Comparison of ENCODE assay signal across 8 cellular contexts in genomic region chr9:93095205-93096130, GRCh38. TPM values are rescaled to one million over a fixed set of nuclear protein-coding genes. Genes with fewer than 3 reads are reported as not detected.
DNase-seq lines count a peak whose midpoint lies in the region; ATAC-seq, FAIRE-seq and TF ChIP-seq lines count a peak whose summit lies in the region.

No MANE protein-coding gene starts in this region.

- H3K36me3 ChIP-seq in HepG2 (replicated peaks in 1 of 2; ENCODE audit: control insufficient read depth in 1 of 2, insufficient read depth in 2 of 2, low read length in 2 of 2) = no peaks in the 10 kb centered on the region

- H3K4me1 ChIP-seq in HepG2 (ENCODE audit: insufficient read depth, low read length) = peaks cover 71% of the 10 kb centered on the region

- peak in 1 of 2 experiments; percentile 36; a peak in 2 of 4 replicates for TF ChIP-seq POLR2A in HepG2 (IDR thresholded peaks at IDR 0.05; ENCODE audit: insufficient read depth in 1 of 2, low read depth in 2 of 2, low read length in 2 of 2)

- in situ Hi-C loops in HepG2 (cut with HindIII; ENCODE audit: extremely low pct_ligation_motif_present, low pct_unique_long_range_greater_than_20kb) = no loop called here

- TF ChIP-seq RAD21 in HepG2 (CRISPR knock-in tag; IDR thresholded peaks at IDR 0.05) = 0 out of 2 replicates have a peak, but pooled peaks have one; percentile 11

- no peak for TF ChIP-seq CTCF in HepG2 (CRISPR knock-in tag; IDR thresholded peaks at IDR 0.05)

- FAIRE-seq in HepG2 (lab: Jason Lieb, UNC) = no peak

- WGBS in HepG2 (ENCODE audit: low lambda C conversion rate) = 1% methylated on average over 39 of the region's 95 CpGs

- BruUV-seq in HepG2 (replicated peaks; lab: Mats Ljungman, UMichigan) = no TSS peak

- H3K4me3 ChIP-seq in HepG2 (replicated peaks in 1 of 3; ENCODE audit: insufficient read depth in 1 of 3, low read depth in 2 of 3, low read length in 3 of 3) = peak overlapping the region; percentile 80 to 91 (median 90)

- TF ChIP-seq EP300 in HepG2 (IDR thresholded peaks at IDR 0.05; ENCODE audit: low read depth in 2 of 2, low read length in 2 of 2) (no peak; a peak in 2 of 4 replicates), HepG2 (CRISPR knock-in tag; IDR thresholded peaks at IDR 0.05; ENCODE audit: borderline replicate concordance) (no peak)

- peak; percentile 67 for ATAC-seq in GM19397 (IDR thresholded peaks at IDR 0.05; ENCODE audit: unreplicated experiment)
- peak; percentile 39 for ATAC-seq in HG03558 (IDR thresholded peaks at IDR 0.05; ENCODE audit: extremely low read depth, unreplicated experiment)
- ATAC-seq in HepG2 = peak; percentile 83

- DNase-seq in CD1c-positive myeloid dendritic cell (ENCODE audit: extremely low spot score) (peak; percentile 100), NCI-H748 (lab: John Stamatoyannopoulos, UW; ENCODE audit: unreplicated experiment) (peak; percentile 99), dedifferentiated amniotic fluid mesenchymal stem cell (ENCODE audit: extremely low spot score) (peak; percentile 98), HepG2 (ENCODE audit: low spot score) (peak; percentile 95)
- peak; percentile 70 to 100 for DNase-seq in activated CD4-positive, alpha-beta T cell treated with anti-CD3 and anti-CD28 coated beads, Interleukin-2, amount 50 U/mL, for 24 hours (ENCODE audit: low read depth in 1 of 2, low spot score in 1 of 2)
- peak; percentile 100 for DNase-seq in stimulated activated CD4-positive, alpha-beta T cell treated with anti-CD3 and anti-CD28 coated beads, Interleukin-2, amount 100 ng/mL, for 4 hours (ENCODE audit: low read depth)

- intact Hi-C loops in HepG2 (cut with micrococcal nuclease; ENCODE audit: unreplicated experiment) = loop anchor here (1.0 kb wide), 1 partner anchor 33 kb away; no protein-coding TSS in a partner anchor

- peaks cover 18% of the 10 kb centered on the region for H3K79me2 ChIP-seq in HepG2 (ENCODE audit: insufficient read depth, low read length)

- peak overlapping the region; percentile 79 for H3K9ac ChIP-seq in HepG2 (ENCODE audit: insufficient read depth, low read depth, low read length)

- peak overlapping the region; percentile 82 for H3K4me2 ChIP-seq in HepG2 (ENCODE audit: low read depth, low read length)

- CTCF ChIA-PET in HepG2 (lab: Yijun Ruan, JAX; ENCODE audit: low intra/inter-chr PET ratio, low total read pairs) = no interaction called here

- no peaks in the 10 kb centered on the region; the same call in 1 of the 2 replicates for H4K20me1 ChIP-seq in HepG2 (ENCODE audit: insufficient read depth, low read length)

- peak overlapping the region; percentile 73 for H3K27ac ChIP-seq in HepG2 (ENCODE audit: extremely low read length, insufficient read depth, low read length)

- POLR2A ChIA-PET in HepG2 (lab: Yijun Ruan, JAX) = interaction anchor here (0.6 to 3.4 kb wide), 9 partner anchors 10 to 62 kb away, joined by 3 to 21 read pairs (median 4); partner anchors contain the start of gene NINJ1

- H3K9me3 ChIP-seq in HepG2 (ENCODE audit: low read length) = no peaks in the 10 kb centered on the region

- H3K27me3 ChIP-seq in HepG2 (ENCODE audit: control insufficient read depth in 1 of 2, insufficient read depth in 2 of 2, low read length in 2 of 2) = no peaks in the 10 kb centered on the region; a peak in 1 of 5 replicates

- H2AFZ ChIP-seq in HepG2 (ENCODE audit: low read length) = no peak overlapping the region

TF ChIP-seq in HepG2, 621 proteins besides CTCF, POLR2A, EP300 and RAD21 (continues in another document):
- peak; percentile 64 for TF ChIP-seq PHF20 (CRISPR knock-in tag; IDR thresholded peaks at IDR 0.05)

RNA-seq across cellular contexts. Expression of gene CARD19, which starts 0.5 kb away (rescaled TPM):
- total RNA-seq in HepG2 (2016; rRNA removed; fragmentation: Illumina TruSeq; extraction: Trizol) = 15.2 and 18.4 TPM in 2 replicates
- 15.8 and 20.2 TPM in 2 replicates for total RNA-seq in HepG2 (2016; cell fraction: cytosol; rRNA removed; fragmentation: Illumina TruSeq; extraction: Trizol; ENCODE audit: low read depth)
- total RNA-seq in HepG2 (2016; cell fraction: insoluble cytoplasmic fraction; rRNA removed; fragmentation: Illumina TruSeq; extraction: Trizol) = 18.6 and 20.5 TPM in 2 replicates
- total RNA-seq in HepG2 (2016; cell fraction: membrane; rRNA removed; fragmentation: Illumina TruSeq; extraction: Trizol) = 17.3 and 29.5 TPM in 2 replicates
- total RNA-seq in HepG2 (2016; cell fraction: nucleus; rRNA removed; fragmentation: Illumina TruSeq; extraction: Trizol) = 8.3 and 12.2 TPM in 2 replicates
- polyA plus RNA-seq in HepG2 (2011; rRNA removed) = 47.2 and 62.0 TPM in 2 replicates
- polyA plus RNA-seq in HepG2 (2011; cell fraction: cytosol; rRNA removed) = 33.8 and 73.1 TPM in 2 replicates
- polyA plus RNA-seq in HepG2 (2011; cell fraction: nucleus; rRNA removed) = 101 and 106 TPM in 2 replicates
- polyA plus RNA-seq in HepG2 (2012) = 14.6 TPM in 2 replicates
- 16.0 and 27.0 TPM in 2 replicates for polyA plus RNA-seq in HepG2 (2016; cell fraction: cytosol; fragmentation: Illumina TruSeq; extraction: Trizol; ENCODE audit: low read depth)
- 14.7 and 18.5 TPM in 2 replicates for polyA plus RNA-seq in HepG2 (2016; cell fraction: insoluble cytoplasmic fraction; fragmentation: Illumina TruSeq; extraction: Trizol; ENCODE audit: low read depth)
- polyA plus RNA-seq in HepG2 (2016; cell fraction: membrane; fragmentation: Illumina TruSeq; extraction: Trizol; ENCODE audit: low read depth) = 13.4 and 18.5 TPM in 2 replicates
- polyA plus RNA-seq in HepG2 (2016; cell fraction: nucleus; fragmentation: Illumina TruSeq; extraction: Trizol; ENCODE audit: insufficient read depth, low read depth) = 25.1 and 25.9 TPM in 2 replicates
- 11.5 and 28.1 TPM in 2 replicates for polyA minus RNA-seq in HepG2 (2011; rRNA and poly(A)+ RNA removed; ENCODE audit: low replicate concordance)
- 14.0 and 17.6 TPM in 2 replicates for polyA minus RNA-seq in HepG2 (2011; cell fraction: cytosol; rRNA and poly(A)+ RNA removed)
- polyA minus RNA-seq in HepG2 (2011; cell fraction: nucleus; rRNA and poly(A)+ RNA removed) = 11.3 and 12.8 TPM in 2 replicates

RNA-seq across cellular contexts. Expression of gene SUSD3, which starts 37.0 kb away (rescaled TPM):
- total RNA-seq in HepG2 (2016; rRNA removed; fragmentation: Illumina TruSeq; extraction: Trizol) = 6.0 and 7.0 TPM in 2 replicates
- 10.2 and 12.4 TPM in 2 replicates for total RNA-seq in HepG2 (2016; cell fraction: cytosol; rRNA removed; fragmentation: Illumina TruSeq; extraction: Trizol; ENCODE audit: low read depth)
- total RNA-seq in HepG2 (2016; cell fraction: insoluble cytoplasmic fraction; rRNA removed; fragmentation: Illumina TruSeq; extraction: Trizol) = 6.3 and 8.8 TPM in 2 replicates
- 10.0 and 14.6 TPM in 2 replicates for total RNA-seq in HepG2 (2016; cell fraction: membrane; rRNA removed; fragmentation: Illumina TruSeq; extraction: Trizol)
- total RNA-seq in HepG2 (2016; cell fraction: nucleus; rRNA removed; fragmentation: Illumina TruSeq; extraction: Trizol) = 4.9 and 5.2 TPM in 2 replicates
- 9.1 and 11.7 TPM in 2 replicates for polyA plus RNA-seq in HepG2 (2011; rRNA removed)
- polyA plus RNA-seq in HepG2 (2011; cell fraction: cytosol; rRNA removed) = 6.2 and 9.7 TPM in 2 replicates
- 4.6 and 5.9 TPM in 2 replicates for polyA plus RNA-seq in HepG2 (2011; cell fraction: nucleus; rRNA removed)
- 4.2 and 5.4 TPM in 2 replicates for polyA plus RNA-seq in HepG2 (2012)
- polyA plus RNA-seq in HepG2 (2016; cell fraction: cytosol; fragmentation: Illumina TruSeq; extraction: Trizol; ENCODE audit: low read depth) = 12.5 and 16.5 TPM in 2 replicates
- polyA plus RNA-seq in HepG2 (2016; cell fraction: insoluble cytoplasmic fraction; fragmentation: Illumina TruSeq; extraction: Trizol; ENCODE audit: low read depth) = 5.3 and 7.1 TPM in 2 replicates
- polyA plus RNA-seq in HepG2 (2016; cell fraction: membrane; fragmentation: Illumina TruSeq; extraction: Trizol; ENCODE audit: low read depth) = 12.6 and 14.6 TPM in 2 replicates
- 9.7 and 10.7 TPM in 2 replicates for polyA plus RNA-seq in HepG2 (2016; cell fraction: nucleus; fragmentation: Illumina TruSeq; extraction: Trizol; ENCODE audit: insufficient read depth, low read depth)
- 7.9 TPM in 1 of 2 replicates, not detected in the other for polyA minus RNA-seq in HepG2 (2011; rRNA and poly(A)+ RNA removed; ENCODE audit: low replicate concordance)
- 1.8 and 2.8 TPM in 2 replicates for polyA minus RNA-seq in HepG2 (2011; cell fraction: cytosol; rRNA and poly(A)+ RNA removed)
- 0.90 and 0.99 TPM in 2 replicates for polyA minus RNA-seq in HepG2 (2011; cell fraction: nucleus; rRNA and poly(A)+ RNA removed)

RNA-seq across cellular contexts. Expression of gene NINJ1, which starts 38.6 kb away (rescaled TPM):
- total RNA-seq in HepG2 (2016; rRNA removed; fragmentation: Illumina TruSeq; extraction: Trizol) = 77.1 and 92.1 TPM in 2 replicates
- 104 and 127 TPM in 2 replicates for total RNA-seq in HepG2 (2016; cell fraction: cytosol; rRNA removed; fragmentation: Illumina TruSeq; extraction: Trizol; ENCODE audit: low read depth)
- total RNA-seq in HepG2 (2016; cell fraction: insoluble cytoplasmic fraction; rRNA removed; fragmentation: Illumina TruSeq; extraction: Trizol) = 66.8 and 94.8 TPM in 2 replicates
- total RNA-seq in HepG2 (2016; cell fraction: membrane; rRNA removed; fragmentation: Illumina TruSeq; extraction: Trizol) = 149 and 180 TPM in 2 replicates
- total RNA-seq in HepG2 (2016; cell fraction: nucleus; rRNA removed; fragmentation: Illumina TruSeq; extraction: Trizol) = 48.9 and 58.7 TPM in 2 replicates
- 81.2 and 109 TPM in 2 replicates for polyA plus RNA-seq in HepG2 (2011; rRNA removed)
- 83.2 and 110 TPM in 2 replicates for polyA plus RNA-seq in HepG2 (2011; cell fraction: cytosol; rRNA removed)
- 62.3 and 83.6 TPM in 2 replicates for polyA plus RNA-seq in HepG2 (2011; cell fraction: nucleus; rRNA removed)
- 77.3 and 145 TPM in 2 replicates for polyA plus RNA-seq in HepG2 (2012)
- polyA plus RNA-seq in HepG2 (2016; cell fraction: cytosol; fragmentation: Illumina TruSeq; extraction: Trizol; ENCODE audit: low read depth) = 196 and 226 TPM in 2 replicates
- 104 and 130 TPM in 2 replicates for polyA plus RNA-seq in HepG2 (2016; cell fraction: insoluble cytoplasmic fraction; fragmentation: Illumina TruSeq; extraction: Trizol; ENCODE audit: low read depth)
- 235 and 242 TPM in 2 replicates for polyA plus RNA-seq in HepG2 (2016; cell fraction: membrane; fragmentation: Illumina TruSeq; extraction: Trizol; ENCODE audit: low read depth)
- 122 and 127 TPM in 2 replicates for polyA plus RNA-seq in HepG2 (2016; cell fraction: nucleus; fragmentation: Illumina TruSeq; extraction: Trizol; ENCODE audit: insufficient read depth, low read depth)
- 22.5 and 101 TPM in 2 replicates for polyA minus RNA-seq in HepG2 (2011; rRNA and poly(A)+ RNA removed; ENCODE audit: low replicate concordance)
- 26.1 and 26.7 TPM in 2 replicates for polyA minus RNA-seq in HepG2 (2011; cell fraction: cytosol; rRNA and poly(A)+ RNA removed)
- 17.8 and 21.8 TPM in 2 replicates for polyA minus RNA-seq in HepG2 (2011; cell fraction: nucleus; rRNA and poly(A)+ RNA removed)

Comparison
In these comparisons a context has a peak if more than half of its experiments do, and no peak if none do; other contexts are left out.
1. Peak in every context shown above with its lines: DNase-seq, ATAC-seq, H3K4me3 ChIP-seq and H3K27ac ChIP-seq.